ENCODE assay signal across 23 cellular contexts in genomic region chr6:37218501-37218900, GRCh38. TPM values are rescaled to one million over a fixed set of nuclear protein-coding genes. Genes with fewer than 3 reads are reported as not detected.
"Had no signal": no experiment of that assay in that cellular context is flagged by ENCODE, and none has a peak within 500 bp of the region (broad histone marks: within the 10 kb centered on the region; RNA-seq: fewer than 3 reads in every experiment).

No MANE protein-coding gene starts in this region.

- H3K27me3 ChIP-seq: body of pancreas, gastrocnemius medialis, heart left ventricle, tibial artery, uterus had no signal

- H3K9me3 ChIP-seq: body of pancreas, gastrocnemius medialis, heart left ventricle, tibial artery, uterus had no signal

- H3K36me3 ChIP-seq: gastrocnemius medialis, heart left ventricle, tibial artery, uterus had no signal

- H3K4me3 Mint-ChIP-seq: activated CD4-positive, alpha-beta T cell treated with anti-CD3 and anti-CD28 coated beads, Interleukin-2, amount 10 ng/mL, durations not matched to agents 7 days and 5 days; activated naive CD8-positive, alpha-beta T cell; activated T-helper 1 cell treated with anti-CD3 and anti-CD28 coated beads, Interleukin-12 subunit alpha, Interleukin-12 subunit beta, Interleukin-2, Interleukin-4 antibody, amounts not matched to agents 30 ng/mL and 10 ng/mL and 1 ng/mL, durations not matched to agents 14 hours and 24 hours and 36 hours had no signal

- H3K36me3 Mint-ChIP-seq: activated naive CD8-positive, alpha-beta T cell had no signal

- H3K4me3 ChIP-seq: body of pancreas, gastrocnemius medialis, heart left ventricle, tibial artery, uterus had no signal

- DNase-seq: activated CD4-positive, alpha-beta T cell treated with anti-CD3 and anti-CD28 coated beads, Interleukin-2, amount 10 ng/mL, durations not matched to agents 7 days and 5 days; activated gamma-delta T cell treated with Interleukin-2 at 50 U/mL for 16 hours; amygdala; body of pancreas; caudate nucleus; gastrocnemius medialis; heart left ventricle; kidney; mammary epithelial cell; midbrain; right cardiac atrium; stimulated activated CD4-positive, alpha-beta T cell treated with anti-CD3 and anti-CD28 coated beads, Interleukin-2, amount 100 ng/mL, for 24 hours; stimulated activated naive CD4-positive, alpha-beta T cell treated with Interleukin-2 at 50 U/mL for 16 hours; T-helper 1 cell; T-helper 9 cell; tibial artery; uterus had no signal

- ATAC-seq: activated CD4-positive, CD25-positive, alpha-beta regulatory T cell treated with anti-CD3 and anti-CD28 coated beads, Interleukin-2, amount 50 U/mL, for 24 hours; body of pancreas; esophagus mucosa; gastrocnemius medialis; heart left ventricle; left lobe of liver; right cardiac atrium had no signal

- H3K27ac ChIP-seq: body of pancreas, gastrocnemius medialis, heart left ventricle, tibial artery, uterus had no signal

- H3K4me1 ChIP-seq: uterus had no signal

- H3K27ac Mint-ChIP-seq: activated CD4-positive, alpha-beta T cell treated with anti-CD3 and anti-CD28 coated beads, Interleukin-2, amount 10 ng/mL, durations not matched to agents 7 days and 5 days; activated naive CD8-positive, alpha-beta T cell; activated T-helper 1 cell treated with anti-CD3 and anti-CD28 coated beads, Interleukin-12 subunit alpha, Interleukin-12 subunit beta, Interleukin-2, Interleukin-4 antibody, amounts not matched to agents 30 ng/mL and 10 ng/mL and 1 ng/mL, durations not matched to agents 14 hours and 24 hours and 36 hours; progenitor cell of endocrine pancreas had no signal

- H3K9me3 Mint-ChIP-seq: activated CD4-positive, alpha-beta T cell treated with anti-CD3 and anti-CD28 coated beads, Interleukin-2, amount 10 ng/mL, durations not matched to agents 7 days and 5 days; activated T-helper 1 cell treated with anti-CD3 and anti-CD28 coated beads, Interleukin-12 subunit alpha, Interleukin-12 subunit beta, Interleukin-2, Interleukin-4 antibody, amounts not matched to agents 30 ng/mL and 10 ng/mL and 1 ng/mL, durations not matched to agents 14 hours and 24 hours and 36 hours had no signal

- H3K27me3 Mint-ChIP-seq: activated CD4-positive, alpha-beta T cell treated with anti-CD3 and anti-CD28 coated beads, Interleukin-2, amount 10 ng/mL, durations not matched to agents 7 days and 5 days; activated naive CD8-positive, alpha-beta T cell; progenitor cell of endocrine pancreas had no signal

RNA-seq across cellular contexts. Expression of gene TMEM217, which starts 39.4 kb away (rescaled TPM):
- total RNA-seq: body of pancreas, left lobe of liver had no signal
